ENCODE assay signal across 8 cellular contexts in genomic region chr12:131624369-131625170, GRCh38.
A peak's percentile ranks its signal among the peaks of the same experiment; 100 is the strongest.
DNase-seq lines count a peak whose midpoint lies in the region; ATAC-seq, FAIRE-seq and TF ChIP-seq lines count a peak whose summit lies in the region.
"Not testable (repeated sequence)": the region's sequence is repeated elsewhere in the genome, so short reads cannot be mapped to it uniquely, and the experiment has no call there.

No MANE protein-coding gene starts in this region.

- POLR2A ChIA-PET in K562 (lab: Yijun Ruan, JAX), result interaction anchor here (0.6 to 0.8 kb wide), 3 partner anchors 14 to 249 kb away, joined by 3 to 4 read pairs (median 3); no protein-coding TSS in a partner anchor

- not testable (repeated sequence) for H3K4me3 ChIP-seq in K562, lower lobe of right lung, upper lobe of left lung

- H3K27ac ChIP-seq in K562 (ENCODE audit: extremely low read depth, low read depth, low read length), result peak overlapping the region; percentile 15; the same call in 1 of the 3 replicates
- not testable (repeated sequence) for H3K27ac ChIP-seq in lower lobe of right lung, upper lobe of left lung

- CTCF ChIA-PET in K562 (lab: Yijun Ruan, JAX; ENCODE audit: low intra/inter-chr PET ratio), result not testable (repeated sequence)

- not testable (repeated sequence) for BruUV-seq in K562 (replicated peaks; lab: Mats Ljungman, UMichigan)

- peak overlapping the region in 1 of 2 experiments; percentile 20; a peak in 1 of 4 replicates for H3K9ac ChIP-seq in K562 (ENCODE audit: insufficient read depth in 1 of 2, low read depth in 2 of 2, low read length in 2 of 2)

- peaks cover 22 to 71% of the 10 kb centered on the region in 2 experiments for H3K4me1 ChIP-seq in K562 (replicated peaks in 1 of 2; ENCODE audit: control insufficient read depth in 2 of 2, insufficient read depth in 2 of 2, low read length in 2 of 2)
- not testable (repeated sequence) for H3K4me1 ChIP-seq in lower lobe of right lung, upper lobe of left lung

- DNase-seq in DMS 273 (lab: John Stamatoyannopoulos, UW; ENCODE audit: unreplicated experiment) (peak; percentile 39), NCI-H1092 treated with DMSO at 0.1 percent for 48 hours (lab: John Stamatoyannopoulos, UW) (peak; percentile 35), SHP77 (lab: John Stamatoyannopoulos, UW) (peak; percentile 12 to 13), head of caudate nucleus (peak in 37 of 42 donors; percentile 26 to 87 (median 59)), posterior cingulate gyrus (peak in 6 of 10 donors; percentile 38 to 93 (median 74))
- DNase-seq in K562 (ENCODE audit: extremely low read depth in 1 of 4, low spot score in 3 of 4); lower lobe of right lung; upper lobe of left lung: not testable (repeated sequence)

- H3K4me2 ChIP-seq in K562 (ENCODE audit: insufficient read depth, low read length), result peak overlapping the region; percentile 37

- in situ Hi-C loops in K562 (cut with MboI), result loop anchor here (5.0 kb wide), 1 partner anchor 292 kb away; no protein-coding TSS in a partner anchor

- 14% methylated on average over 12 of the region's 13 CpGs for WGBS in K562 (ENCODE audit: insufficient coverage, low coverage, missing lambda C conversion rate)
- WGBS in upper lobe of left lung, 2 donors, result 16 to 30% methylated on average over 5 to 13 of the region's 13 CpGs

- TF ChIP-seq RAD21 in K562 (CRISPR knock-in tag; conservative IDR thresholded peaks at IDR 0.05 in 1 of 2, IDR thresholded peaks at IDR 0.05 in 1 of 2), result not testable (repeated sequence)

- intact Hi-C loops in K562 (cut with micrococcal nuclease); head of caudate nucleus (cut with DNase I); lower lobe of right lung (cut with DNase I); posterior cingulate gyrus (cut with DNase I): not testable (repeated sequence)

- H3K36me3 ChIP-seq in K562 (ENCODE audit: control insufficient read depth, insufficient read depth, low read length); lower lobe of right lung; upper lobe of left lung: not testable (repeated sequence)

- not testable (repeated sequence) for TF ChIP-seq EP300 in K562 (IDR thresholded peaks at IDR 0.05; ENCODE audit: low read length); upper lobe of left lung (IDR thresholded peaks at IDR 0.05)

- not testable (repeated sequence) for TF ChIP-seq CTCF in K562 (IDR thresholded peaks at IDR 0.05 in 2 of 3, conservative IDR thresholded peaks at IDR 0.05 in 1 of 3; ENCODE audit: insufficient read depth in 2 of 3, low read depth in 1 of 3, low read length in 3 of 3); lower lobe of right lung (IDR thresholded peaks at IDR 0.05); upper lobe of left lung (IDR thresholded peaks at IDR 0.05)

- peak; percentile 48 for FAIRE-seq in K562 (lab: Jason Lieb, UNC)

- not testable (repeated sequence) for H3K9me1 ChIP-seq in K562 (ENCODE audit: control insufficient read depth, insufficient read depth, low read length)

- ATAC-seq in K562 (peak; percentile 8; the same call in 2 of the 3 replicates), lower lobe of right lung (peak; percentile 29 to 44), upper lobe of left lung (ENCODE audit: low FRiP score in 2 of 2) (peak; percentile 26 to 51)

- not testable (repeated sequence) for H3K27me3 ChIP-seq in K562 (ENCODE audit: control insufficient read depth in 2 of 2, insufficient read depth in 2 of 2, low read length in 2 of 2); upper lobe of left lung
- peaks cover 30% of the 10 kb centered on the region for H3K27me3 ChIP-seq in lower lobe of right lung (ENCODE audit: low read depth)

- H2AFZ ChIP-seq in K562 (ENCODE audit: low read depth, low read length), result not testable (repeated sequence)

- TF ChIP-seq POLR2A in K562 (conservative IDR thresholded peaks at IDR 0.05); upper lobe of left lung (IDR thresholded peaks at IDR 0.05): not testable (repeated sequence)

- H3K79me2 ChIP-seq in K562 (ENCODE audit: control insufficient read depth, insufficient read depth, low read length), result not testable (repeated sequence)

- not testable (repeated sequence) for H4K20me1 ChIP-seq in K562 (replicated peaks; ENCODE audit: control insufficient read depth, insufficient read depth, low read length)

- not testable (repeated sequence) for H3K9me3 ChIP-seq in K562 (replicated peaks; ENCODE audit: control insufficient read depth, insufficient read depth, low read depth, low read length); lower lobe of right lung; upper lobe of left lung

TF ChIP-seq in K562, 482 proteins besides CTCF, POLR2A, EP300 and RAD21:
- peak; percentile 52; the same call in 1 of the 2 replicates for TF ChIP-seq TFAP4 (CRISPR knock-in tag; IDR thresholded peaks at IDR 0.05; ENCODE audit: borderline replicate concordance)
- TF ChIP-seq NFIC (IDR thresholded peaks at IDR 0.05), result peak; percentile 83
- peak; percentile 60 for TF ChIP-seq MEIS2 (IDR thresholded peaks at IDR 0.05; ENCODE audit: partially characterized antibody)
- 0 out of 2 replicates have a peak, but pooled peaks have one; percentile 20 for TF ChIP-seq MAX (CRISPR knock-in tag; IDR thresholded peaks at IDR 0.05)
- peak; percentile 17; the same call in 1 of the 2 replicates for TF ChIP-seq PKNOX1 (IDR thresholded peaks at IDR 0.05)
